Comparison of ENCODE assay signal across 21 cellular contexts in the genomic region with DNA sequence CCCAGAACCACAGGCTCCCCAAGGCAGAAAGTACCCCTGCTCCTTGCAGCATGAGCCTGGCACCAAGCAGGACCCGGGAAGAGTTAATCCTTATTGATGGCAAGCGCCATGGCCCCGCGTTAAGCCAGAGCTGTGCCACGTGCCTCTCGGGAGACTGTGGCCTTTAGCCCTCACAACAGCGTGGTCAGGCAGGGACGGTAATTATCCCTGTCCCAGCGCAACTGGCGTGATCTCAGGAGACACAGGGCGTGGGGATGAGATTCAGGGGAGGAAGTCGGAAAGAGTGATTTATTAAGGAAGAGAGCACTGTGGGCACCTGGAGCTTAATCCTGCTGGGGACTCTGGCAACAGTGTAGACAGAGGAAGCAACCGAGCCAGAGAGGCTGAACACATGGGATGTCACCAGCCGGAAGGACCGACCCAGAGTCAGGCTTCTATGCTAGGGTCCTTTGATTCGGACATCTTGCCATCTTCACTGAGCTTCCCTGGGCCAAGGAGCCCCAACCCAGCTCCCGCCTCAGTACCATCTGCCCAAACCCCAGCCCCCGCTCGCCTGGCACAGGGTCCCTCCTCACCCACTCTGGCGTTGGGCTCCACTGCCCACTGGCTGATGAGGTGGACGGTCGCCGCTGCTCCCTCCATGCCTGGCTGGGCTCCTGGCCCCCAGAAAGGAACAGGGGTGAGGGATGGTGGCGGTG. TPM values are rescaled to one million over a fixed set of nuclear protein-coding genes. Genes with fewer than 3 reads are reported as not detected.
DNase-seq lines count a peak whose midpoint lies in the region; TF ChIP-seq lines count a peak whose summit lies in the region.
"Had no signal": no experiment of that assay in that cellular context is flagged by ENCODE, and none has a peak within 500 bp of the region (broad histone marks: within the 10 kb centered on the region; RNA-seq: fewer than 3 reads in every experiment).

No MANE protein-coding gene starts in this region.

- no peaks in the 10 kb centered on the region for H3K4me1 ChIP-seq in H9 (ENCODE audit: insufficient read depth, low read length)
- H3K4me1 ChIP-seq in colonic mucosa: no peaks in the 10 kb centered on the region
- H3K4me1 ChIP-seq in neural progenitor cell: no peaks in the 10 kb centered on the region

- H3K27ac ChIP-seq in H9 (ENCODE audit: insufficient read length, low read depth, low read length) (no peak overlapping the region), colonic mucosa (peak overlapping the region; percentile 17), neural progenitor cell (no peak overlapping the region)
- H3K27ac ChIP-seq: BLaER1 had no signal

- no peaks in the 10 kb centered on the region for H3K36me3 Mint-ChIP-seq in H9 (ENCODE audit: insufficient read depth in 1 of 3, low read depth in 3 of 3)
- H3K36me3 Mint-ChIP-seq in neural progenitor cell: no peaks in the 10 kb centered on the region
- H3K36me3 Mint-ChIP-seq: CD4-positive, alpha-beta memory T cell had no signal

- H3K27ac Mint-ChIP-seq in H9: no peak overlapping the region
- peak overlapping the region; percentile 68 for H3K27ac Mint-ChIP-seq in neural progenitor cell
- H3K27ac Mint-ChIP-seq: CD4-positive, alpha-beta memory T cell had no signal

- H2BK5ac ChIP-seq in H9 (ENCODE audit: insufficient read length, low read length): no peak overlapping the region

- no peak for TF ChIP-seq CTCF in H9 (conservative IDR thresholded peaks at IDR 0.05)
- TF ChIP-seq CTCF in colonic mucosa (IDR thresholded peaks at IDR 0.05): no peak
- no peak for TF ChIP-seq CTCF in neural progenitor cell (IDR thresholded peaks at IDR 0.05)

- no peak overlapping the region for H3K18ac ChIP-seq in H9 (ENCODE audit: insufficient read length, low read depth, low read length)

- no peaks in the 10 kb centered on the region for H4K20me1 ChIP-seq in H9 (ENCODE audit: control insufficient read depth, insufficient read depth, insufficient read length)
- no peaks in the 10 kb centered on the region for H4K20me1 ChIP-seq in neural progenitor cell (ENCODE audit: low read depth)
- H4K20me1 ChIP-seq: BLaER1 had no signal

- DNase-seq in H9: no peak
- DNase-seq in colonic mucosa: no peak
- DNase-seq in neural progenitor cell (ENCODE audit: low spot score): no peak
- no peak for DNase-seq in NOMO-1 treated with dmso at 0.1 percent for 144 hours (lab: John Stamatoyannopoulos, UW; ENCODE audit: unreplicated experiment)
- DNase-seq in H7: no peak
- DNase-seq: CD4-positive, alpha-beta memory T cell; DMS153; GF-D8; KBM-7; NCI-H1105; NCI-H1694; NCI-H2081 treated with DMSO at 0.1 percent for 48 hours; NCI-H510A; NCI-H748 treated with DMSO at 0.1 percent for 48 hours; NK-92 treated with Interleukin-12 subunit alpha and Interleukin-12 subunit beta, amount 100 ng/mL, for 24 hours; SHP77 treated with DMSO at 0.1 percent for 48 hours; SK-N-SH had no signal

- peaks cover 2% of the 10 kb centered on the region for H3K23me2 ChIP-seq in H9 (ENCODE audit: insufficient read length, low read depth, low read length, poor library complexity, severe bottlenecking)

- H3K79me2 ChIP-seq in H9 (ENCODE audit: insufficient read depth, low read length) (no peaks in the 10 kb centered on the region), neural progenitor cell (ENCODE audit: low read depth) (no peaks in the 10 kb centered on the region)

- peak overlapping the region; percentile 42; the same call in 1 of the 2 replicates for H3K14ac ChIP-seq in H9 (ENCODE audit: insufficient read depth, low read length)

- H3T11ph ChIP-seq in H9 (ENCODE audit: low read length): no peak overlapping the region

- no peaks in the 10 kb centered on the region for H3K9me3 ChIP-seq in H9 (ENCODE audit: control insufficient read depth, low read depth, low read length)
- H3K9me3 ChIP-seq in colonic mucosa: no peaks in the 10 kb centered on the region
- H3K9me3 ChIP-seq in neural progenitor cell (ENCODE audit: low read depth): no peaks in the 10 kb centered on the region
- H3K9me3 ChIP-seq: BLaER1, SK-N-SH had no signal

- no peak overlapping the region for H4K5ac ChIP-seq in H9 (ENCODE audit: insufficient read length, low read depth, low read length)

- H3K9me3 Mint-ChIP-seq in H9: no peaks in the 10 kb centered on the region
- no peaks in the 10 kb centered on the region for H3K9me3 Mint-ChIP-seq in neural progenitor cell
- H3K9me3 Mint-ChIP-seq: CD4-positive, alpha-beta memory T cell had no signal

- H2BK120ac ChIP-seq in H9 (ENCODE audit: low read depth, low read length, poor library complexity, severe bottlenecking): no peak overlapping the region

- no peak overlapping the region for H3K4me3 Mint-ChIP-seq in H9
- H3K4me3 Mint-ChIP-seq in neural progenitor cell: no peak overlapping the region
- H3K4me3 Mint-ChIP-seq: CD4-positive, alpha-beta memory T cell had no signal

- no peak overlapping the region for H3K23ac ChIP-seq in H9 (ENCODE audit: insufficient read length, low read depth, low read length)

- H4K91ac ChIP-seq in H9 (ENCODE audit: insufficient read length, low read depth, low read length): no peak overlapping the region

- no peak overlapping the region for H2BK15ac ChIP-seq in H9 (ENCODE audit: low read depth, low read length)

- WGBS in H9 (ENCODE audit: extremely low coverage, insufficient read length, low lambda C conversion rate): no CpG with 5 or more reads among the region's 24 CpGs

- H2BK12ac ChIP-seq in H9 (ENCODE audit: insufficient read length, low read depth, low read length): no peak overlapping the region

- H3K36me3 ChIP-seq in colonic mucosa: no peaks in the 10 kb centered on the region
- H3K36me3 ChIP-seq in neural progenitor cell: no peaks in the 10 kb centered on the region
- no peaks in the 10 kb centered on the region for H3K36me3 ChIP-seq in H7 (replicated peaks; ENCODE audit: control insufficient read depth, insufficient read depth, low read length)
- H3K36me3 ChIP-seq: BLaER1 had no signal

- no peak overlapping the region for H2BK20ac ChIP-seq in H9 (ENCODE audit: low read depth, low read length, poor library complexity, severe bottlenecking)

- H3F3A ChIP-seq in neural progenitor cell (ENCODE audit: low read depth): no peaks in the 10 kb centered on the region

- H3K4me2 ChIP-seq in H9 (ENCODE audit: insufficient read depth, insufficient read length, low read length) (no peak overlapping the region), neural progenitor cell (no peak overlapping the region)
- H3K4me2 ChIP-seq: BLaER1, SK-N-SH had no signal

- no peak overlapping the region for H3K4me3 ChIP-seq in colonic mucosa
- H3K4me3 ChIP-seq in neural progenitor cell: no peak overlapping the region
- H3K4me3 ChIP-seq in H7 (ENCODE audit: insufficient read depth, low read depth, low read length): no peak overlapping the region
- H3K4me3 ChIP-seq: BLaER1 had no signal

- intact Hi-C loops in colonic mucosa (cut with DNase I): no loop called here

- H4K8ac ChIP-seq in H9 (replicated peaks; ENCODE audit: insufficient read length, low read depth, low read length): no peak overlapping the region

- H3K27me3 Mint-ChIP-seq in H9 (ENCODE audit: low read depth) (peaks cover 16% of the 10 kb centered on the region), neural progenitor cell (ENCODE audit: insufficient read depth, low read depth) (peaks cover 18% of the 10 kb centered on the region)
- H3K27me3 Mint-ChIP-seq: CD4-positive, alpha-beta memory T cell had no signal

- no peaks in the 10 kb centered on the region for H3K79me1 ChIP-seq in H9 (ENCODE audit: insufficient read depth, low read depth, low read length, poor library complexity, severe bottlenecking)

- H3K27me3 ChIP-seq in H9 (ENCODE audit: insufficient read depth, low read length): no peaks in the 10 kb centered on the region
- H3K27me3 ChIP-seq in colonic mucosa: no peaks in the 10 kb centered on the region
- H3K27me3 ChIP-seq in neural progenitor cell: no peaks in the 10 kb centered on the region
- peaks cover 4% of the 10 kb centered on the region; the same call in 1 of the 2 replicates for H3K27me3 ChIP-seq in H7 (ENCODE audit: control insufficient read depth, insufficient read depth, low read length)
- H3K27me3 ChIP-seq: BLaER1 had no signal

- H3K4ac ChIP-seq in H9 (ENCODE audit: low read depth, low read length): no peak overlapping the region

- H3K56ac ChIP-seq in H9 (ENCODE audit: insufficient read length, low read depth, low read length): no peak overlapping the region

- H2AFZ ChIP-seq in H9 (ENCODE audit: low read length) (no peak overlapping the region), neural progenitor cell (replicated peaks) (no peak overlapping the region)

- H3K9ac ChIP-seq in H9 (ENCODE audit: extremely low read depth, insufficient read length, low read length) (no peak overlapping the region), colonic mucosa (ENCODE audit: low read depth in 2 of 2, low read length in 2 of 2) (no peak overlapping the region), neural progenitor cell (no peak overlapping the region)
- H3K9ac ChIP-seq: BLaER1, SK-N-SH had no signal

- no peak overlapping the region for H2AK5ac ChIP-seq in H9 (ENCODE audit: insufficient read length, low read length)

- H3K4me1 Mint-ChIP-seq in H9 (peaks cover 11 to 19% of the 10 kb centered on the region in 2 experiments), neural progenitor cell (no peaks in the 10 kb centered on the region)
- H3K4me1 Mint-ChIP-seq: CD4-positive, alpha-beta memory T cell had no signal

RNA-seq across cellular contexts. Expression of a gene that starts 16.9 kb away (rescaled TPM):
- not detected in 2 replicates for total RNA-seq in H9 (2021)
- under 1 TPM in 1 of 2 donors, not detected in 1; 0.40 TPM for total RNA-seq in colonic mucosa
- not detected in 2 replicates for total RNA-seq in neural progenitor cell (ENCODE audit: low replicate concordance)
- not detected in 2 replicates for total RNA-seq in H7 (2014; rRNA removed; shearing (Covaris generic))
- total RNA-seq: A673; CD4-positive, alpha-beta memory T cell; Daoy; OCI-LY7 had no signal

RNA-seq across cellular contexts. Expression of a gene that starts 20.0 kb away (rescaled TPM):
- total RNA-seq in H9 (2021) (12.7 and 13.9 TPM in 2 replicates), colonic mucosa (10 to 100 TPM; 47.8 to 54.8 TPM), neural progenitor cell (ENCODE audit: low replicate concordance) (3.5 and 5.0 TPM in 2 replicates)
- total RNA-seq in H7 (2014; rRNA removed; shearing (Covaris generic)): 2.1 and 7.8 TPM in 2 replicates

RNA-seq across cellular contexts. Expression of a gene that starts 28.5 kb away (rescaled TPM):
- 0.11 TPM in 1 of 2 replicates, not detected in the other for total RNA-seq in H9 (2021)
- 10 to 100 TPM in 1 of 2 donors, 1 to 10 TPM in 1; 5.7 to 18.4 TPM for total RNA-seq in colonic mucosa
- total RNA-seq in neural progenitor cell (ENCODE audit: low replicate concordance): not detected in 2 replicates
- total RNA-seq in H7 (2014; rRNA removed; shearing (Covaris generic)): not detected in 2 replicates
- total RNA-seq: A673; CD4-positive, alpha-beta memory T cell; Daoy; OCI-LY7 had no signal

RNA-seq across cellular contexts. Expression of a gene that starts 29.5 kb away (rescaled TPM):
- total RNA-seq in H9 (2021) (2.5 and 2.7 TPM in 2 replicates), colonic mucosa (under 1 TPM in 1 of 2 donors, not detected in 1; 0.05 TPM), neural progenitor cell (ENCODE audit: low replicate concordance) (0.25 TPM in 1 of 2 replicates, not detected in the other)
- total RNA-seq in H7 (2014; rRNA removed; shearing (Covaris generic)): 0.59 and 1.3 TPM in 2 replicates
- total RNA-seq: A673; CD4-positive, alpha-beta memory T cell; Daoy; OCI-LY7 had no signal

RNA-seq across cellular contexts. Expression of a gene that starts 34.9 kb away (rescaled TPM):
- total RNA-seq in H9 (2021) (23.3 and 24.0 TPM in 2 replicates), colonic mucosa (1 to 10 TPM; 3.7 to 4.1 TPM), neural progenitor cell (ENCODE audit: low replicate concordance) (4.0 and 15.8 TPM in 2 replicates)
- total RNA-seq in H7 (2014; rRNA removed; shearing (Covaris generic)): 23.5 and 25.9 TPM in 2 replicates
